Comparison of ENCODE assay signal across 9 cellular contexts in the genomic region with DNA sequence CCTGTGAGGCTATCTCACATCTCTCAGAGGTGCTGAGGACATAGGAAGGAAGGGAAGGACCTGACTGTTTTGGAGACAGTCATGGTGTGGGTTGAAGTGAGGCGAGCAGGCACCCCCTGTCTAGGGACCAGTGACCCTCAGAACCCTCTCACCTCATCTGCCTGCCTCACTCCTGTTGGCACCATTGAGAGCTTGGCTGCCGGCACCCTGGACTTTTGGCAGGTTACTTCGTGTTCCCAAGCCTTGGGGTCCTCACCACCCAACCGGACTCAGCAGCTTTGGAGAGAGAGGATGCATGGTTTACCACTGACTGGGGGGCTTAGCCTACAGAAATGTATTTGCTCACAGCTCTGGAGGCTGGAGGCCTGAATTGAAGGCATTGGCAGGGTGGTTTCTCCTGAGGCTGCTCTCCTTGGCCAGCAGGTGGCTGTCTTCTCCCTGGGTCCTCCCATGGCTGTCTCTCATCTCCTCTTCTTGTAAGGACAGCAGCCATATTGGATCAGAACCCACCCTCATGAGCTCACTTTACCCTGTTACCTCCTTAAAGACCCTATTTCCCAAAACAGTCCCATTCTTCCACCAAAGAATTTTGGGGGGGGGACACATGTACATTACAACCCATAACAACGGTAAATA.
DNase-seq lines count a peak whose midpoint lies in the region; ATAC-seq, FAIRE-seq and TF ChIP-seq lines count a peak whose summit lies in the region.
"Had no signal": no experiment of that assay in that cellular context is flagged by ENCODE, and none has a peak within 500 bp of the region (broad histone marks: within the 10 kb centered on the region; RNA-seq: fewer than 3 reads in every experiment).

No MANE protein-coding gene starts in this region.

- H2AFZ ChIP-seq in GM23338 (peak overlapping the region; percentile 87), Karpas-422 (ENCODE audit: low read length) (peak overlapping the region; percentile 96)

- H3K4me2 ChIP-seq in A549 (no peak overlapping the region), GM23338 (no peak overlapping the region), Karpas-422 (ENCODE audit: low read depth, low read length, poor library complexity, severe bottlenecking) (no peak overlapping the region)

- CTCF ChIA-PET in A549 (lab: Yijun Ruan, JAX), result interaction anchor here (1.0 to 1.2 kb wide), 2 partner anchors 16 to 33 kb away, joined by 3 read pairs; no protein-coding TSS in a partner anchor

- H3K27me3 Mint-ChIP-seq in GM23338 (ENCODE audit: insufficient read depth, low read depth, poor library complexity), result peaks cover 3% of the 10 kb centered on the region

- peak; percentile 33 to 51; a peak in 4 of 5 replicates for TF ChIP-seq RAD21 in A549 (conservative IDR thresholded peaks at IDR 0.05 in 1 of 2, IDR thresholded peaks at IDR 0.05 in 1 of 2)

- peak; percentile 44 to 64 for DNase-seq in A549 (ENCODE audit: low read depth in 1 of 2, low spot score in 1 of 2)
- DNase-seq in ELR (ENCODE audit: low read depth), result peak; percentile 70
- DNase-seq in GM23338 (ENCODE audit: low spot score), result peak; percentile 68
- DNase-seq in Karpas-422, result peak; percentile 86
- peak; percentile 57 for DNase-seq in SW480 (ENCODE audit: low spot score)
- no peak for DNase-seq in left lobe of liver (ENCODE audit: low spot score)
- DNase-seq in omental fat pad (ENCODE audit: low spot score), result no peak
- no peak for DNase-seq in NCI-H1436 treated with DMSO at 0.1 percent for 48 hours (lab: John Stamatoyannopoulos, UW)

- 44% methylated on average over 4 of the region's 5 CpGs for WGBS in A549 (ENCODE audit: missing lambda C conversion rate)

- no peaks in the 10 kb centered on the region for H3K27me3 ChIP-seq in GM23338 (ENCODE audit: insufficient read depth)
- H3K27me3 ChIP-seq in Karpas-422 (ENCODE audit: low read length), result no peaks in the 10 kb centered on the region

- no peak overlapping the region for H3K4me3 Mint-ChIP-seq in GM23338

- peaks cover 8% of the 10 kb centered on the region; the same call in 2 of the 3 replicates for H3K9me3 Mint-ChIP-seq in GM23338
- H3K9me3 Mint-ChIP-seq: IgD-negative memory B cell had no signal

- H3K27ac Mint-ChIP-seq in GM23338, result no peak overlapping the region
- H3K27ac Mint-ChIP-seq: IgD-negative memory B cell had no signal

- no peaks in the 10 kb centered on the region for H3K4me1 Mint-ChIP-seq in GM23338
- H3K4me1 Mint-ChIP-seq: IgD-negative memory B cell had no signal

- H3K4me3 ChIP-seq in A549 (no peak overlapping the region), GM23338 (no peak overlapping the region), Karpas-422 (ENCODE audit: low read length) (no peak overlapping the region)

- 0 out of 2 replicates have a peak overlapping the region, but pooled peaks have one; percentile 24 for H3K9ac ChIP-seq in Karpas-422 (ENCODE audit: low read length)

- ATAC-seq in A549 (peak; percentile 78 to 96; a peak in 5 of 6 replicates), GM23338 (peak; percentile 68), left lobe of liver (peak; percentile 46), omental fat pad (ENCODE audit: low FRiP score) (no peak)

- POLR2A ChIA-PET in A549 (lab: Yijun Ruan, JAX), result no interaction called here

- no peaks in the 10 kb centered on the region for H3K4me1 ChIP-seq in A549
- no peaks in the 10 kb centered on the region for H3K4me1 ChIP-seq in GM23338 (ENCODE audit: insufficient read depth)
- peaks cover 7% of the 10 kb centered on the region for H3K4me1 ChIP-seq in Karpas-422 (ENCODE audit: low read length)

- H3K9me2 ChIP-seq in GM23338 (ENCODE audit: insufficient read depth) (no peaks in the 10 kb centered on the region), Karpas-422 (replicated peaks; ENCODE audit: insufficient read depth, low read length) (no peaks in the 10 kb centered on the region)

- peak; percentile 30; the same call in 2 of the 3 replicates for TF ChIP-seq CTCF in A549 (IDR thresholded peaks at IDR 0.05)
- peak; percentile 52 to 74 for TF ChIP-seq CTCF in GM23338 (conservative IDR thresholded peaks at IDR 0.05; ENCODE audit: low read depth in 2 of 2)
- TF ChIP-seq CTCF in omental fat pad (IDR thresholded peaks at IDR 0.05), result no peak

- TF ChIP-seq EP300 in A549 (IDR thresholded peaks at IDR 0.05), result no peak

- H3K36me3 Mint-ChIP-seq in GM23338 (ENCODE audit: low read depth), result no peaks in the 10 kb centered on the region
- H3K36me3 Mint-ChIP-seq: IgD-negative memory B cell had no signal

- H3K9me3 ChIP-seq in A549 (no peaks in the 10 kb centered on the region), Karpas-422 (ENCODE audit: low read length) (no peaks in the 10 kb centered on the region)

- FAIRE-seq in A549 (lab: Jason Lieb, UNC), result no peak

- H3F3A ChIP-seq in GM23338 (replicated peaks; ENCODE audit: low read depth), result no peaks in the 10 kb centered on the region

- TF ChIP-seq POLR2A in A549 (IDR thresholded peaks at IDR 0.05; ENCODE audit: low read length), result no peak

- H3K36me3 ChIP-seq in GM23338 (ENCODE audit: insufficient read depth), result no peaks in the 10 kb centered on the region
- H3K36me3 ChIP-seq in Karpas-422 (ENCODE audit: insufficient read depth, low read length), result no peaks in the 10 kb centered on the region

- no peaks in the 10 kb centered on the region for H4K20me1 ChIP-seq in GM23338 (replicated peaks; ENCODE audit: insufficient read depth)
- no peaks in the 10 kb centered on the region for H4K20me1 ChIP-seq in Karpas-422 (ENCODE audit: insufficient read depth, low read depth, low read length)

- H3K27ac ChIP-seq in A549 (no peak overlapping the region), GM23338 (ENCODE audit: low read depth) (no peak overlapping the region), Karpas-422 (ENCODE audit: low read length) (no peak overlapping the region)

- H3K79me2 ChIP-seq in GM23338 (replicated peaks; ENCODE audit: insufficient read depth) (no peaks in the 10 kb centered on the region), Karpas-422 (ENCODE audit: low read length) (no peaks in the 10 kb centered on the region)

TF ChIP-seq in A549, 52 proteins besides CTCF, POLR2A, EP300 and RAD21:
- TF ChIP-seq SMC3 (IDR thresholded peaks at IDR 0.05) (peak; percentile 35; the same call in 1 of the 3 replicates), FOSL2 (IDR thresholded peaks at IDR 0.05) (no peak), FOSL2 (CRISPR knock-in tag; IDR thresholded peaks at IDR 0.05) (no peak)
TF ChIP-seq in A549: peak in this region for 1.

TF ChIP-seq in GM23338, 12 proteins besides CTCF, POLR2A, EP300 and RAD21 (continues in another document):
- no peak for TF ChIP-seq EZH2 (IDR thresholded peaks at IDR 0.05; ENCODE audit: low read depth, unreplicated experiment)
- TF ChIP-seq CREB1 (CRISPR knock-in tag; IDR thresholded peaks at IDR 0.05; ENCODE audit: low read depth), result no peak
- TF ChIP-seq EZH2phosphoT487 (IDR thresholded peaks at IDR 0.05; ENCODE audit: unreplicated experiment), result no peak
- TF ChIP-seq JUNB (IDR thresholded peaks at IDR 0.05; ENCODE audit: unreplicated experiment), result no peak
- TF ChIP-seq POLR2AphosphoS5 (IDR thresholded peaks at IDR 0.05; ENCODE audit: low read depth), result no peak

Comparison
In these comparisons a context has a peak if more than half of its experiments do, and no peak if none do; other contexts are left out.
1. DNase-seq: peak in A549 (2 of 2), ELR (single experiment), GM23338 (single experiment), Karpas-422 (single experiment) and SW480 (single experiment); none in left lobe of liver (single experiment), omental fat pad (single experiment) and NCI-H1436 treated with DMSO at 0.1 percent for 48 hours (single experiment).
2. CTCF ChIP-seq: peak in A549 (single experiment) and GM23338 (2 of 2); none in omental fat pad (0 of 3).